ENCODE assay signal across 14 cellular contexts in genomic region chr10:87700031-87700796, GRCh38. TPM values are rescaled to one million over a fixed set of nuclear protein-coding genes. Genes with fewer than 3 reads are reported as not detected.
DNase-seq lines count a peak whose midpoint lies in the region; ATAC-seq, FAIRE-seq and TF ChIP-seq lines count a peak whose summit lies in the region.
"Had no signal": no experiment of that assay in that cellular context is flagged by ENCODE, and none has a peak within 500 bp of the region (broad histone marks: within the 10 kb centered on the region; RNA-seq: fewer than 3 reads in every experiment).

No MANE protein-coding gene starts in this region.

- intact Hi-C loops in Right ventricle myocardium inferior (cut with DNase I): no loop called here
- intact Hi-C loops in cardiac septum (cut with DNase I): no loop called here
- intact Hi-C loops in right cardiac atrium (cut with DNase I): no loop called here
- intact Hi-C loops in aorta (cut with DNase I): no loop called here

- H3K9me3 ChIP-seq in right cardiac atrium (ENCODE audit: control insufficient read depth, low read length): no peaks in the 10 kb centered on the region
- no peaks in the 10 kb centered on the region for H3K9me3 ChIP-seq in aorta (ENCODE audit: control insufficient read depth, low read length)
- H3K9me3 ChIP-seq: heart right ventricle, SJSA1 had no signal

- FAIRE-seq in bronchial epithelial cell (lab: Jason Lieb, UNC): no peak
- FAIRE-seq: D721Med had no signal

- H3K27me3 ChIP-seq in bronchial epithelial cell (ENCODE audit: control insufficient read depth, insufficient read depth, low read length) (no peaks in the 10 kb centered on the region), right cardiac atrium (ENCODE audit: control insufficient read depth, insufficient read depth) (no peaks in the 10 kb centered on the region), aorta (ENCODE audit: control insufficient read depth in 1 of 2, insufficient read depth in 2 of 2, low read length in 1 of 2) (no peaks in the 10 kb centered on the region)
- H3K27me3 ChIP-seq: heart right ventricle, SJSA1 had no signal

- H3K27ac ChIP-seq in right cardiac atrium (ENCODE audit: low read length): peak overlapping the region; percentile 61
- H3K27ac ChIP-seq in aorta (ENCODE audit: low read depth in 1 of 2, low read length in 2 of 2): no peak overlapping the region
- H3K27ac ChIP-seq: SJSA1 had no signal

- no peak overlapping the region for H3K4me3 ChIP-seq in bronchial epithelial cell (ENCODE audit: low read depth, low read length)
- H3K4me3 ChIP-seq in right cardiac atrium (ENCODE audit: low read length): no peak overlapping the region
- H3K4me3 ChIP-seq in aorta (ENCODE audit: low read length in 2 of 2): no peak overlapping the region
- H3K4me3 ChIP-seq: heart right ventricle, SJSA1 had no signal

- no peak for TF ChIP-seq CTCF in bronchial epithelial cell (IDR thresholded peaks at IDR 0.05; ENCODE audit: insufficient read depth, low read length, severe bottlenecking)

- H3K4me1 ChIP-seq in right cardiac atrium (ENCODE audit: control insufficient read depth, insufficient read depth, low read length) (no peaks in the 10 kb centered on the region), aorta (ENCODE audit: control insufficient read depth in 1 of 2, insufficient read depth in 2 of 2, low read length in 2 of 2) (peaks cover 0 to 1% of the 10 kb centered on the region in 2 donors)

- no peaks in the 10 kb centered on the region for H3K4me1 Mint-ChIP-seq in activated T-helper 17 cell treated with anti-CD3 and anti-CD28 coated beads, Interleukin-2, amount 50 U/mL, for 72 hours
- H3K4me1 Mint-ChIP-seq: activated naive CD8-positive, alpha-beta T cell treated with anti-CD3 and anti-CD28 coated beads, Interleukin-2, amount 10 ng/mL, durations not matched to agents 7 days and 5 days had no signal

- H3K27me3 Mint-ChIP-seq in activated T-helper 17 cell treated with anti-CD3 and anti-CD28 coated beads, Interleukin-2, amount 50 U/mL, for 72 hours: peaks cover 14% of the 10 kb centered on the region

- ATAC-seq in Right ventricle myocardium inferior (peak; percentile 31), right cardiac atrium (peak; percentile 40 to 43), aorta (ENCODE audit: low FRiP score) (peak; percentile 39)
- no peak for ATAC-seq in activated T-helper 17 cell treated with anti-CD3 and anti-CD28 coated beads, Interleukin-2, amount 50 U/mL, for 72 hours (replicated peaks)
- ATAC-seq: left lobe of liver had no signal

- DNase-seq in Right ventricle myocardium inferior (ENCODE audit: missing footprints) (no peak), cardiac septum (ENCODE audit: low spot score) (no peak), bronchial epithelial cell (ENCODE audit: low read depth) (peak; percentile 57), right cardiac atrium (peak in 1 of 3 donors; percentile 25), aorta (no peak), H4 (ENCODE audit: low spot score) (no peak), retina (no peak)
- DNase-seq: activated naive CD8-positive, alpha-beta T cell treated with anti-CD3 and anti-CD28 coated beads, Interleukin-2, amount 10 ng/mL, durations not matched to agents 7 days and 5 days; heart right ventricle; NCI-H187 had no signal

- H3K27ac Mint-ChIP-seq in activated T-helper 17 cell treated with anti-CD3 and anti-CD28 coated beads, Interleukin-2, amount 50 U/mL, for 72 hours: no peak overlapping the region
- H3K27ac Mint-ChIP-seq: activated naive CD8-positive, alpha-beta T cell treated with anti-CD3 and anti-CD28 coated beads, Interleukin-2, amount 10 ng/mL, durations not matched to agents 7 days and 5 days had no signal

- H3K36me3 Mint-ChIP-seq in activated T-helper 17 cell treated with anti-CD3 and anti-CD28 coated beads, Interleukin-2, amount 50 U/mL, for 72 hours (ENCODE audit: low read depth): no peaks in the 10 kb centered on the region
- H3K36me3 Mint-ChIP-seq: activated naive CD8-positive, alpha-beta T cell treated with anti-CD3 and anti-CD28 coated beads, Interleukin-2, amount 10 ng/mL, durations not matched to agents 7 days and 5 days had no signal

- H3K4me3 Mint-ChIP-seq in activated T-helper 17 cell treated with anti-CD3 and anti-CD28 coated beads, Interleukin-2, amount 50 U/mL, for 72 hours: no peak overlapping the region
- H3K4me3 Mint-ChIP-seq: activated naive CD8-positive, alpha-beta T cell treated with anti-CD3 and anti-CD28 coated beads, Interleukin-2, amount 10 ng/mL, durations not matched to agents 7 days and 5 days had no signal

- H3K36me3 ChIP-seq in bronchial epithelial cell (ENCODE audit: control insufficient read depth, insufficient read depth, low read length) (no peaks in the 10 kb centered on the region), aorta (ENCODE audit: control insufficient read depth in 1 of 2, insufficient read depth in 2 of 2, low read length in 1 of 2) (no peaks in the 10 kb centered on the region)
- H3K36me3 ChIP-seq: heart right ventricle had no signal

- 82% methylated on average over 7 of the region's 7 CpGs for WGBS in right cardiac atrium
- 74 to 75% methylated on average over 7 of the region's 7 CpGs for WGBS in aorta, 2 donors

- H3K9me3 Mint-ChIP-seq in activated T-helper 17 cell treated with anti-CD3 and anti-CD28 coated beads, Interleukin-2, amount 50 U/mL, for 72 hours: no peaks in the 10 kb centered on the region
- H3K9me3 Mint-ChIP-seq: activated naive CD8-positive, alpha-beta T cell treated with anti-CD3 and anti-CD28 coated beads, Interleukin-2, amount 10 ng/mL, durations not matched to agents 7 days and 5 days had no signal

RNA-seq across cellular contexts. Expression of gene PAPSS2, which starts 40.5 kb away (rescaled TPM):
- total RNA-seq in Right ventricle myocardium inferior (11.1 TPM), cardiac septum (4.6 TPM), bronchial epithelial cell (0.26 and 5.5 TPM in 2 replicates), right cardiac atrium (10 to 100 TPM; 10.9 to 15.9 (median 14.6) TPM), aorta (10 to 100 TPM; 42.9 to 57.2 TPM)
- polyA plus RNA-seq in right cardiac atrium (5.0 TPM), aorta (10 to 100 TPM; 19.8 to 20.0 TPM)
- 0.17 TPM in 1 of 2 replicates, not detected in the other for total RNA-seq in H4 (2014; rRNA removed; shearing (Covaris generic))
- 1 to 10 TPM in 1 of 2 donors, under 1 TPM in 1; 0.66 to 4.3 TPM for total RNA-seq in activated T-helper 17 cell treated with anti-CD3 and anti-CD28 coated beads, Interleukin-2, amount 50 U/mL, for 72 hours
